Comparison of ENCODE assay signal across 1 cellular context in genomic region chr15:55401786-55402246, GRCh38.
TF ChIP-seq lines count a peak whose summit lies in the region.

No MANE protein-coding gene starts in this region.

TF ChIP-seq in K562, 482 proteins besides CTCF, POLR2A, EP300 and RAD21 (continued from another document and continues in another):
- TF ChIP-seq MAX (CRISPR knock-in tag; IDR thresholded peaks at IDR 0.05) (no peak), ZFP91 (CRISPR knock-in tag; IDR thresholded peaks at IDR 0.05) (no peak), ZBTB8A (IDR thresholded peaks at IDR 0.05; ENCODE audit: partially characterized antibody) (no peak), LARP7 (IDR thresholded peaks at IDR 0.05) (no peak), TAF7 (tag; IDR thresholded peaks at IDR 0.05) (peak; percentile 59; the same call in 1 of the 2 replicates), THAP12 (CRISPR knock-in tag; IDR thresholded peaks at IDR 0.05) (no peak), ZNF354B (CRISPR knock-in tag; IDR thresholded peaks at IDR 0.05) (peak; percentile 59; the same call in 1 of the 2 replicates), MXD1 (CRISPR knock-in tag; IDR thresholded peaks at IDR 0.05; ENCODE audit: borderline replicate concordance, poor library complexity, severe bottlenecking) (no peak), MAZ (CRISPR knock-in tag; conservative IDR thresholded peaks at IDR 0.05 in 1 of 2, IDR thresholded peaks at IDR 0.05 in 1 of 2) (no peak), NEUROD1 (IDR thresholded peaks at IDR 0.05; ENCODE audit: borderline replicate concordance, low read depth, low read length, partially characterized antibody) (no peak), MTA1 (IDR thresholded peaks at IDR 0.05; ENCODE audit: borderline replicate concordance) (no peak), USF1 (CRISPR knock-in tag; IDR thresholded peaks at IDR 0.05) (no peak), FOXA3 (CRISPR knock-in tag; conservative IDR thresholded peaks at IDR 0.05 in 1 of 2, IDR thresholded peaks at IDR 0.05 in 1 of 2) (no peak), DEAF1 (CRISPR knock-in tag; IDR thresholded peaks at IDR 0.05) (no peak), TCFL5 (CRISPR knock-in tag; conservative IDR thresholded peaks at IDR 0.05) (peak; percentile 87; the same call in 1 of the 2 replicates), CXXC5 (CRISPR knock-in tag; IDR thresholded peaks at IDR 0.05) (peak; percentile 63; the same call in 1 of the 2 replicates), SIRT6 (IDR thresholded peaks at IDR 0.05; ENCODE audit: low read depth, low read length) (no peak), CREBBP (IDR thresholded peaks at IDR 0.05; ENCODE audit: low read depth, low read length) (no peak), CCAR2 (IDR thresholded peaks at IDR 0.05; ENCODE audit: low read depth, low read length) (no peak), ZNF561 (CRISPR knock-in tag; conservative IDR thresholded peaks at IDR 0.05) (no peak), ZBTB49 (CRISPR knock-in tag; IDR thresholded peaks at IDR 0.05; ENCODE audit: borderline replicate concordance) (no peak), HMGXB4 (CRISPR knock-in tag; IDR thresholded peaks at IDR 0.05) (no peak), THAP7 (CRISPR knock-in tag; IDR thresholded peaks at IDR 0.05) (no peak), MBD1 (CRISPR knock-in tag; IDR thresholded peaks at IDR 0.05) (no peak), C11orf30 (IDR thresholded peaks at IDR 0.05; ENCODE audit: low read depth) (no peak), RUNX1 (IDR thresholded peaks at IDR 0.05; ENCODE audit: low read depth) (no peak), ZMIZ1 (IDR thresholded peaks at IDR 0.05; ENCODE audit: low read depth in 2 of 2, low read length in 2 of 2) (no peak), ZBED1 (IDR thresholded peaks at IDR 0.05) (no peak), E2F6 (IDR thresholded peaks at IDR 0.05; ENCODE audit: borderline replicate concordance in 1 of 2, extremely low read depth in 1 of 2, insufficient read depth in 1 of 2, insufficient read length in 1 of 2, low read depth in 1 of 2, low read length in 1 of 2, poor library complexity in 1 of 2, severe bottlenecking in 1 of 2) (no peak), NELFE (IDR thresholded peaks at IDR 0.05; ENCODE audit: insufficient read depth, insufficient read length) (no peak), E2F1 (CRISPR knock-in tag; IDR thresholded peaks at IDR 0.05) (no peak), NR2C1 (IDR thresholded peaks at IDR 0.05) (no peak), NR2C1 (tag; IDR thresholded peaks at IDR 0.05) (peak; percentile 68), ZFP36 (IDR thresholded peaks at IDR 0.05; ENCODE audit: low read depth, low read length, partially characterized antibody) (no peak), ASH1L (IDR thresholded peaks at IDR 0.05; ENCODE audit: borderline replicate concordance, low read depth, partially characterized antibody) (no peak), GTF2B (IDR thresholded peaks at IDR 0.05; ENCODE audit: extremely low read depth, insufficient read length) (no peak), ZFP1 (CRISPR knock-in tag; IDR thresholded peaks at IDR 0.05) (peak; percentile 64; the same call in 1 of the 2 replicates), TRIM28 (IDR thresholded peaks at IDR 0.05) (no peak), ESRRB (CRISPR knock-in tag; IDR thresholded peaks at IDR 0.05; ENCODE audit: borderline replicate concordance) (no peak)
